18 cellular contexts compared by ENCODE assay signal in the genomic region with DNA sequence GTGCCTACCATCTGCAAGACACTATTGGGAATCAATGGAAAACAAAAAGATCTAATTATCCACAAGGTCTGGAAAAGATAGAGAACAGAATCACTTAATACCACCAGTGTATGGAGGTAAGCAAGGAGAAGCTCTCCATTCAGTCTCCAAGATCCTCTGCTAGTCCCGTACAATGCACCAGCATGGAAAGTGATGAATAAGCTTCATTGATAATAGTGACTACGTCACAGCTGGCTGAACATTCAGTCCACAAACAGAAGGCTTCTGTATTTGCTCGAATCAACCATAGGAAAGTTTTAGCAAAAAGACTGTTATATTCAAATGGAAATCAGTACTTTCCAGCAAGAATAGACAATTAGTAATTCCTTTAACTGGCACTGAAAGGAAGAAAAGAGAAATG. TPM values are rescaled to one million over a fixed set of nuclear protein-coding genes. Genes with fewer than 3 reads are reported as not detected.
DNase-seq lines count a peak whose midpoint lies in the region; ATAC-seq and TF ChIP-seq lines count a peak whose summit lies in the region.
"Had no signal": no experiment of that assay in that cellular context is flagged by ENCODE, and none has a peak within 500 bp of the region (broad histone marks: within the 10 kb centered on the region; RNA-seq: fewer than 3 reads in every experiment).

No MANE protein-coding gene starts in this region.

- DNase-seq in astrocyte of the cerebellum (ENCODE audit: low read depth) (peak; percentile 1), foreskin melanocyte (peak; percentile 96), medulla oblongata (ENCODE audit: extremely low spot score) (peak; percentile 97), NCI-H748 (lab: John Stamatoyannopoulos, UW; ENCODE audit: unreplicated experiment) (no peak)
- DNase-seq in activated CD8-positive, alpha-beta T cell treated with anti-CD3 and anti-CD28 coated beads, Interleukin-2, amount 10 ng/mL, durations not matched to agents 7 days and 5 days: no peak
- DNase-seq: activated CD4-positive, alpha-beta T cell treated with anti-CD3 and anti-CD28 coated beads, Interleukin-2, amount 10 ng/mL, durations not matched to agents 7 days and 5 days; activated naive CD8-positive, alpha-beta T cell treated with anti-CD3 and anti-CD28 coated beads, Interleukin-2, amount 10 ng/mL, durations not matched to agents 7 days and 5 days; activated T-cell treated with anti-CD3 and anti-CD28 coated beads, Interleukin-2, amount 50 U/mL, for 1 hour; CD4-positive, CD25-positive, alpha-beta regulatory T cell; EL; KG1; nephron progenitor cell; SK-N-SH; stimulated activated naive B cell treated with anti-CD40 and anti-IgM and Interleukin-4, amounts not matched to agents 10 μg/mL and 1 μg/mL and 100 μg/mL, for 72 hours had no signal

- no peaks in the 10 kb centered on the region for H3K27me3 Mint-ChIP-seq in activated CD8-positive, alpha-beta T cell treated with anti-CD3 and anti-CD28 coated beads, Interleukin-2, amount 10 ng/mL, durations not matched to agents 7 days and 5 days (ENCODE audit: low read depth)
- H3K27me3 Mint-ChIP-seq: activated naive CD8-positive, alpha-beta T cell treated with anti-CD3 and anti-CD28 coated beads, Interleukin-2, amount 10 ng/mL, durations not matched to agents 7 days and 5 days; CD4-positive, CD25-positive, alpha-beta regulatory T cell had no signal

- H3K4me3 ChIP-seq in astrocyte of the cerebellum (ENCODE audit: low read depth, low read length): no peak overlapping the region
- H3K4me3 ChIP-seq: skin epidermis had no signal

- POLR2A ChIA-PET in activated CD8-positive, alpha-beta T cell treated with anti-CD3 and anti-CD28 coated beads, Interleukin-2, amount 10 ng/mL, durations not matched to agents 7 days and 5 days (lab: Charles Lee): no interaction called here

- H3K36me3 Mint-ChIP-seq in activated CD8-positive, alpha-beta T cell treated with anti-CD3 and anti-CD28 coated beads, Interleukin-2, amount 10 ng/mL, durations not matched to agents 7 days and 5 days (ENCODE audit: low read depth): no peaks in the 10 kb centered on the region
- H3K36me3 Mint-ChIP-seq: activated naive CD8-positive, alpha-beta T cell treated with anti-CD3 and anti-CD28 coated beads, Interleukin-2, amount 10 ng/mL, durations not matched to agents 7 days and 5 days; CD4-positive, CD25-positive, alpha-beta regulatory T cell; stimulated activated naive B cell treated with anti-CD40 and anti-IgM and Interleukin-4, amounts not matched to agents 10 μg/mL and 1 μg/mL and 100 μg/mL, for 72 hours had no signal

- in situ Hi-C loops in astrocyte of the cerebellum (cut with HindIII; ENCODE audit: low sequenced_read_pairs): no loop called here

- ATAC-seq in activated CD8-positive, alpha-beta T cell treated with anti-CD3 and anti-CD28 coated beads, Interleukin-2, amount 10 ng/mL, durations not matched to agents 7 days and 5 days: no peak
- no peak for ATAC-seq in GM21529 (IDR thresholded peaks at IDR 0.05; ENCODE audit: unreplicated experiment)
- ATAC-seq: esophagus mucosa; stimulated activated naive B cell treated with anti-CD40 and anti-IgM and Interleukin-4, amounts not matched to agents 10 μg/mL and 1 μg/mL and 100 μg/mL, for 72 hours had no signal

- no peaks in the 10 kb centered on the region for H3K9me3 Mint-ChIP-seq in activated CD8-positive, alpha-beta T cell treated with anti-CD3 and anti-CD28 coated beads, Interleukin-2, amount 10 ng/mL, durations not matched to agents 7 days and 5 days (ENCODE audit: insufficient read depth)
- H3K9me3 Mint-ChIP-seq: activated CD4-positive, alpha-beta T cell treated with anti-CD3 and anti-CD28 coated beads, Interleukin-2, amount 10 ng/mL, durations not matched to agents 7 days and 5 days; nephron progenitor cell; stimulated activated naive B cell treated with anti-CD40 and anti-IgM and Interleukin-4, amounts not matched to agents 10 μg/mL and 1 μg/mL and 100 μg/mL, for 72 hours had no signal

- peaks cover under 1% of the 10 kb centered on the region for H3K4me1 Mint-ChIP-seq in activated CD8-positive, alpha-beta T cell treated with anti-CD3 and anti-CD28 coated beads, Interleukin-2, amount 10 ng/mL, durations not matched to agents 7 days and 5 days (ENCODE audit: low read depth)
- H3K4me1 Mint-ChIP-seq: activated CD4-positive, alpha-beta T cell treated with anti-CD3 and anti-CD28 coated beads, Interleukin-2, amount 10 ng/mL, durations not matched to agents 7 days and 5 days; CD4-positive, CD25-positive, alpha-beta regulatory T cell; stimulated activated naive B cell treated with anti-CD40 and anti-IgM and Interleukin-4, amounts not matched to agents 10 μg/mL and 1 μg/mL and 100 μg/mL, for 72 hours had no signal

- no peak for TF ChIP-seq CTCF in astrocyte of the cerebellum (IDR thresholded peaks at IDR 0.05; ENCODE audit: low read depth, low read length, missing control alignments)

- peak overlapping the region; percentile 96 for H3K27ac ChIP-seq in temporal lobe (ENCODE audit: low read depth, low read length)

- CTCF ChIA-PET in activated CD8-positive, alpha-beta T cell treated with anti-CD3 and anti-CD28 coated beads, Interleukin-2, amount 10 ng/mL, durations not matched to agents 7 days and 5 days (lab: Charles Lee): no interaction called here

- H3K4me3 Mint-ChIP-seq in activated CD8-positive, alpha-beta T cell treated with anti-CD3 and anti-CD28 coated beads, Interleukin-2, amount 10 ng/mL, durations not matched to agents 7 days and 5 days: no peak overlapping the region
- H3K4me3 Mint-ChIP-seq: activated CD4-positive, alpha-beta T cell treated with anti-CD3 and anti-CD28 coated beads, Interleukin-2, amount 10 ng/mL, durations not matched to agents 7 days and 5 days; activated naive CD8-positive, alpha-beta T cell treated with anti-CD3 and anti-CD28 coated beads, Interleukin-2, amount 10 ng/mL, durations not matched to agents 7 days and 5 days; CD4-positive, CD25-positive, alpha-beta regulatory T cell; nephron progenitor cell; stimulated activated naive B cell treated with anti-CD40 and anti-IgM and Interleukin-4, amounts not matched to agents 10 μg/mL and 1 μg/mL and 100 μg/mL, for 72 hours had no signal

- H3K27ac Mint-ChIP-seq in activated CD8-positive, alpha-beta T cell treated with anti-CD3 and anti-CD28 coated beads, Interleukin-2, amount 10 ng/mL, durations not matched to agents 7 days and 5 days: no peak overlapping the region
- H3K27ac Mint-ChIP-seq: activated CD4-positive, alpha-beta T cell treated with anti-CD3 and anti-CD28 coated beads, Interleukin-2, amount 10 ng/mL, durations not matched to agents 7 days and 5 days; activated naive CD8-positive, alpha-beta T cell treated with anti-CD3 and anti-CD28 coated beads, Interleukin-2, amount 10 ng/mL, durations not matched to agents 7 days and 5 days; CD4-positive, CD25-positive, alpha-beta regulatory T cell; nephron progenitor cell; stimulated activated naive B cell treated with anti-CD40 and anti-IgM and Interleukin-4, amounts not matched to agents 10 μg/mL and 1 μg/mL and 100 μg/mL, for 72 hours had no signal

RNA-seq across cellular contexts. Expression of gene IGSF11, which starts 42.9 kb away (rescaled TPM):
- 8.9 TPM for total RNA-seq in temporal lobe
- total RNA-seq in activated CD8-positive, alpha-beta T cell treated with anti-CD3 and anti-CD28 coated beads, Interleukin-2, amount 10 ng/mL, durations not matched to agents 7 days and 5 days: 1 to 10 TPM; 2.0 to 2.5 TPM
- total RNA-seq: CD4-positive, CD25-positive, alpha-beta regulatory T cell had no signal

Comparison
In these comparisons a context has a peak if more than half of its experiments do, and no peak if none do; other contexts are left out.
1. DNase-seq: peak in astrocyte of the cerebellum (single experiment), foreskin melanocyte (single experiment) and medulla oblongata (single experiment); none in activated CD8-positive, alpha-beta T cell treated with anti-CD3 and anti-CD28 coated beads, Interleukin-2, amount 10 ng/mL, durations not matched to agents 7 days and 5 days (single experiment) and NCI-H748 (single experiment).